ENCODE assay signal across 1 cellular context in genomic region chr16:84096447-84097005, GRCh38.
A peak's percentile ranks its signal among the peaks of the same experiment; 100 is the strongest.
TF ChIP-seq lines count a peak whose summit lies in the region.

No MANE protein-coding gene starts in this region.

TF ChIP-seq in HepG2, 621 proteins besides CTCF, POLR2A, EP300 and RAD21 (continued from another document and continues in another):
- peak; percentile 55; the same call in 1 of the 2 replicates for TF ChIP-seq SKIL (CRISPR knock-in tag; IDR thresholded peaks at IDR 0.05; ENCODE audit: borderline replicate concordance)
- no peak for TF ChIP-seq ZFAT (CRISPR knock-in tag; conservative IDR thresholded peaks at IDR 0.05)
- TF ChIP-seq ZNF17 (CRISPR knock-in tag; IDR thresholded peaks at IDR 0.05): no peak
- no peak for TF ChIP-seq JDP2 (CRISPR knock-in tag; IDR thresholded peaks at IDR 0.05; ENCODE audit: borderline replicate concordance)
- no peak for TF ChIP-seq ZNF34 (CRISPR knock-in tag; IDR thresholded peaks at IDR 0.05; ENCODE audit: borderline replicate concordance)
- 0 out of 2 replicates have a peak, but pooled peaks have one; percentile 65 for TF ChIP-seq TP53 (CRISPR knock-in tag; conservative IDR thresholded peaks at IDR 0.05)
- TF ChIP-seq KLF12 (CRISPR knock-in tag; IDR thresholded peaks at IDR 0.05; ENCODE audit: borderline replicate concordance): no peak
- peak; percentile 83 for TF ChIP-seq IRF2 (CRISPR knock-in tag; IDR thresholded peaks at IDR 0.05)
- TF ChIP-seq ZBTB21 (CRISPR knock-in tag; IDR thresholded peaks at IDR 0.05): no peak
- no peak for TF ChIP-seq ZNF468 (CRISPR knock-in tag; IDR thresholded peaks at IDR 0.05)
- no peak for TF ChIP-seq ZNF530 (CRISPR knock-in tag; IDR thresholded peaks at IDR 0.05; ENCODE audit: low read depth)
- TF ChIP-seq REPIN1 (CRISPR knock-in tag; IDR thresholded peaks at IDR 0.05; ENCODE audit: borderline replicate concordance, low read depth): peak; percentile 87; the same call in 1 of the 2 replicates
- TF ChIP-seq ZNF451 (CRISPR knock-in tag; IDR thresholded peaks at IDR 0.05): no peak
- no peak for TF ChIP-seq AGO1 (IDR thresholded peaks at IDR 0.05; ENCODE audit: low read depth, low read length, poor library complexity, severe bottlenecking)
- peak; percentile 56; the same call in 1 of the 2 replicates for TF ChIP-seq ARID4A (CRISPR knock-in tag; IDR thresholded peaks at IDR 0.05; ENCODE audit: borderline replicate concordance)
- TF ChIP-seq SIN3A (IDR thresholded peaks at IDR 0.05; ENCODE audit: borderline replicate concordance, low read depth, low read length): no peak
- peak; percentile 38; the same call in 1 of the 2 replicates for TF ChIP-seq ZNF280D (CRISPR knock-in tag; IDR thresholded peaks at IDR 0.05)
- no peak for TF ChIP-seq SP4 (CRISPR knock-in tag; IDR thresholded peaks at IDR 0.05)
- TF ChIP-seq ARID2 (CRISPR knock-in tag; IDR thresholded peaks at IDR 0.05; ENCODE audit: borderline replicate concordance): no peak
- TF ChIP-seq MTF2 (CRISPR knock-in tag; IDR thresholded peaks at IDR 0.05; ENCODE audit: borderline replicate concordance): no peak
- peak; percentile 95 for TF ChIP-seq GFI1 (CRISPR knock-in tag; IDR thresholded peaks at IDR 0.05; ENCODE audit: borderline replicate concordance)
- no peak for TF ChIP-seq ZFP62 (CRISPR knock-in tag; IDR thresholded peaks at IDR 0.05)
- TF ChIP-seq MZF1 (CRISPR knock-in tag; IDR thresholded peaks at IDR 0.05; ENCODE audit: borderline replicate concordance): no peak
- TF ChIP-seq ZSCAN30 (CRISPR knock-in tag; IDR thresholded peaks at IDR 0.05): no peak
- peak; percentile 98 for TF ChIP-seq SOX5 (CRISPR knock-in tag; IDR thresholded peaks at IDR 0.05; ENCODE audit: borderline replicate concordance)
- TF ChIP-seq ZNF83 (CRISPR knock-in tag; IDR thresholded peaks at IDR 0.05; ENCODE audit: borderline replicate concordance): no peak
- no peak for TF ChIP-seq ZNF441 (CRISPR knock-in tag; IDR thresholded peaks at IDR 0.05; ENCODE audit: borderline replicate concordance)
- TF ChIP-seq TOE1 (CRISPR knock-in tag; IDR thresholded peaks at IDR 0.05): no peak
- peak; percentile 76; the same call in 1 of the 2 replicates for TF ChIP-seq MIER3 (CRISPR knock-in tag; IDR thresholded peaks at IDR 0.05; ENCODE audit: borderline replicate concordance)
- TF ChIP-seq HOXA7 (CRISPR knock-in tag; IDR thresholded peaks at IDR 0.05): no peak
- no peak for TF ChIP-seq SSRP1 (CRISPR knock-in tag; IDR thresholded peaks at IDR 0.05)
- no peak for TF ChIP-seq REXO4 (CRISPR knock-in tag; IDR thresholded peaks at IDR 0.05; ENCODE audit: borderline replicate concordance)
- TF ChIP-seq TFDP1 (CRISPR knock-in tag; IDR thresholded peaks at IDR 0.05; ENCODE audit: borderline replicate concordance): 0 out of 2 replicates have a peak, but pooled peaks have one; percentile 9
- no peak for TF ChIP-seq NFIB (CRISPR knock-in tag; IDR thresholded peaks at IDR 0.05; ENCODE audit: borderline replicate concordance)
- no peak for TF ChIP-seq ZSCAN31 (CRISPR knock-in tag; IDR thresholded peaks at IDR 0.05; ENCODE audit: low read depth)
- TF ChIP-seq SNAI1 (CRISPR knock-in tag; IDR thresholded peaks at IDR 0.05; ENCODE audit: borderline replicate concordance): no peak
- no peak for TF ChIP-seq ZNF350 (CRISPR knock-in tag; IDR thresholded peaks at IDR 0.05; ENCODE audit: borderline replicate concordance, low read depth)
- peak; percentile 71; the same call in 1 of the 2 replicates for TF ChIP-seq FOXJ3 (CRISPR knock-in tag; IDR thresholded peaks at IDR 0.05; ENCODE audit: borderline replicate concordance)
- no peak for TF ChIP-seq ZNF724P (CRISPR knock-in tag; IDR thresholded peaks at IDR 0.05; ENCODE audit: borderline replicate concordance)
- no peak for TF ChIP-seq GTF3A (CRISPR knock-in tag; conservative IDR thresholded peaks at IDR 0.05)
- 0 out of 2 replicates have a peak, but pooled peaks have one; percentile 53 for TF ChIP-seq STAT6 (CRISPR knock-in tag; IDR thresholded peaks at IDR 0.05; ENCODE audit: borderline replicate concordance)
- TF ChIP-seq ZNF18 (CRISPR knock-in tag; IDR thresholded peaks at IDR 0.05; ENCODE audit: insufficient replicate concordance): no peak
- peak; percentile 73 for TF ChIP-seq NR2F6 (IDR thresholded peaks at IDR 0.05)
- peak; percentile 84 for TF ChIP-seq NR2F6 (CRISPR knock-in tag; IDR thresholded peaks at IDR 0.05)
- no peak for TF ChIP-seq RFXAP (CRISPR knock-in tag; IDR thresholded peaks at IDR 0.05; ENCODE audit: borderline replicate concordance)
- peak; percentile 93; the same call in 1 of the 2 replicates for TF ChIP-seq ZNF503 (CRISPR knock-in tag; IDR thresholded peaks at IDR 0.05)
- peak; percentile 89 for TF ChIP-seq PHF21A (CRISPR knock-in tag; IDR thresholded peaks at IDR 0.05)
- TF ChIP-seq ZSCAN21 (CRISPR knock-in tag; IDR thresholded peaks at IDR 0.05; ENCODE audit: borderline replicate concordance): no peak
- TF ChIP-seq MTF1 (CRISPR knock-in tag; IDR thresholded peaks at IDR 0.05): no peak
- peak; percentile 97 for TF ChIP-seq HDAC2 (CRISPR knock-in tag; IDR thresholded peaks at IDR 0.05)
- no peak for TF ChIP-seq TFDP2 (CRISPR knock-in tag; IDR thresholded peaks at IDR 0.05)
